ENCODE assay signal across 1 cellular context in genomic region chr2:181821064-181821463, GRCh38.
A peak's percentile ranks its signal among the peaks of the same experiment; 100 is the strongest.
TF ChIP-seq lines count a peak whose summit lies in the region.

No MANE protein-coding gene starts in this region.

TF ChIP-seq in K562, 482 proteins besides CTCF, POLR2A, EP300 and RAD21:
- TF ChIP-seq ZNF717 (CRISPR knock-in tag; IDR thresholded peaks at IDR 0.05) = no peak
- TF ChIP-seq PKNOX1 (IDR thresholded peaks at IDR 0.05) = 0 out of 2 replicates have a peak, but pooled peaks have one; percentile 8
- TF ChIP-seq ZNF282 (CRISPR knock-in tag; IDR thresholded peaks at IDR 0.05) = no peak
- no peak for TF ChIP-seq ZBTB26 (CRISPR knock-in tag; IDR thresholded peaks at IDR 0.05)
- TF ChIP-seq TEAD2 (tag; IDR thresholded peaks at IDR 0.05) = no peak
